ENCODE assay signal across 1 cellular context in genomic region chr11:113549061-113549460, GRCh38.
TF ChIP-seq lines count a peak whose summit lies in the region.

No MANE protein-coding gene starts in this region.

TF ChIP-seq in K562, 482 proteins besides CTCF, POLR2A, EP300 and RAD21 (continued from another document):
- TF ChIP-seq CREB3L1 (IDR thresholded peaks at IDR 0.05; ENCODE audit: borderline replicate concordance, low read depth) (no peak), ZSCAN32 (CRISPR knock-in tag; IDR thresholded peaks at IDR 0.05) (no peak), CBFA2T3 (IDR thresholded peaks at IDR 0.05) (no peak), HIVEP1 (CRISPR knock-in tag; IDR thresholded peaks at IDR 0.05) (no peak), FIP1L1 (IDR thresholded peaks at IDR 0.05; ENCODE audit: low read depth, low read length, poor library complexity, severe bottlenecking) (no peak), ZKSCAN1 (IDR thresholded peaks at IDR 0.05; ENCODE audit: low read depth, low read length) (no peak)
